In genomic region chr5:149470942-149471341, GRCh38 we compare ENCODE assay signal across 1 cellular context.
TF ChIP-seq lines count a peak whose summit lies in the region.

No MANE protein-coding gene starts in this region.

TF ChIP-seq in SK-N-SH, 30 proteins besides CTCF, POLR2A, EP300 and RAD21:
- TF ChIP-seq ZBTB33 (IDR thresholded peaks at IDR 0.05; ENCODE audit: borderline replicate concordance, low read depth) (no peak), GATA2 (CRISPR knock-in tag; IDR thresholded peaks at IDR 0.05) (no peak), MEF2A (IDR thresholded peaks at IDR 0.05; ENCODE audit: borderline replicate concordance, low read depth) (no peak), MAX (IDR thresholded peaks at IDR 0.05; ENCODE audit: low read depth) (no peak), SMC3 (IDR thresholded peaks at IDR 0.05; ENCODE audit: low read depth, low read length) (no peak), NFIC (IDR thresholded peaks at IDR 0.05; ENCODE audit: borderline replicate concordance) (no peak), USF2 (IDR thresholded peaks at IDR 0.05; ENCODE audit: borderline replicate concordance, low read depth, low read length) (no peak), FOXM1 (IDR thresholded peaks at IDR 0.05; ENCODE audit: low read depth) (no peak), NRF1 (IDR thresholded peaks at IDR 0.05; ENCODE audit: low read depth, low read length) (no peak), SIN3A (IDR thresholded peaks at IDR 0.05; ENCODE audit: borderline replicate concordance, low read depth, low read length) (no peak), POLR2AphosphoS5 (IDR thresholded peaks at IDR 0.05; ENCODE audit: low read depth, low read length) (no peak), TEAD4 (IDR thresholded peaks at IDR 0.05; ENCODE audit: borderline replicate concordance, insufficient read depth) (no peak)
